In genomic region chr3:94258851-94259250, GRCh38 we compare ENCODE assay signal across 35 cellular contexts.
"Had no signal": no experiment of that assay in that cellular context is flagged by ENCODE, and none has a peak within 500 bp of the region (broad histone marks: within the 10 kb centered on the region; RNA-seq: fewer than 3 reads in every experiment).

No MANE protein-coding gene starts in this region.

- H3K27ac Mint-ChIP-seq: activated B cell treated with CpG ODN at 0.5 μM for 24 hours; activated CD4-positive, alpha-beta memory T cell treated with anti-CD3 and anti-CD28 coated beads for 36 hours; activated CD4-positive, alpha-beta T cell treated with anti-CD3 and anti-CD28 coated beads, Interleukin-2, amount 10 ng/mL, durations not matched to agents 24 days and 14 days; activated CD8-positive, alpha-beta memory T cell treated with anti-CD3 and anti-CD28 coated beads, Interleukin-2, amount 10 ng/mL, durations not matched to agents 7 days and 5 days; activated CD8-positive, alpha-beta T cell treated with anti-CD3 and anti-CD28 coated beads, Interleukin-2, amount 10 ng/mL, durations not matched to agents 7 days and 5 days; activated naive CD4-positive, alpha-beta T cell treated with anti-CD3 and anti-CD28 coated beads for 36 hours; activated naive CD4-positive, alpha-beta T cell treated with anti-CD3 and anti-CD28 coated beads, Interleukin-2, amount 50 U/mL, for 24 hours; activated naive CD8-positive, alpha-beta T cell treated with anti-CD3 and anti-CD28 coated beads for 36 hours; activated naive CD8-positive, alpha-beta T cell treated with anti-CD3 and anti-CD28 coated beads, Interleukin-2, amount 50 U/mL, for 24 hours; activated T-helper 1 cell treated with anti-CD3 and anti-CD28 coated beads, Interleukin-12 subunit alpha, Interleukin-12 subunit beta, Interleukin-2, Interleukin-4 antibody, amounts not matched to agents 30 ng/mL and 10 ng/mL and 1 ng/mL, durations not matched to agents 14 hours and 24 hours and 36 hours; activated T-helper 2 cell treated with anti-CD3 and anti-CD28 coated beads, Interferon-gamma antibody, Interleukin-2, Interleukin-4, amounts not matched to agents 10 μg/mL and 5 μg/mL and 100 μg/mL, durations not matched to agents 14 hours and 24 hours and 36 hours; T-helper 17 cell; T-helper 2 cell treated with Interferon-gamma antibody and Interleukin-4, amounts not matched to agents 5 μg/mL and 100 μg/mL, for 36 hours had no signal

- H3K9me3 Mint-ChIP-seq: activated B cell treated with CpG ODN at 0.5 μM for 24 hours; activated CD4-positive, alpha-beta memory T cell treated with anti-CD3 and anti-CD28 coated beads for 36 hours; activated CD4-positive, alpha-beta T cell treated with anti-CD3 and anti-CD28 coated beads, Interleukin-2, amount 10 ng/mL, durations not matched to agents 24 days and 14 days; activated naive CD4-positive, alpha-beta T cell treated with anti-CD3 and anti-CD28 coated beads for 36 hours; activated naive CD4-positive, alpha-beta T cell treated with anti-CD3 and anti-CD28 coated beads, Interleukin-2, amount 50 U/mL, for 24 hours; activated naive CD8-positive, alpha-beta T cell treated with anti-CD3 and anti-CD28 coated beads for 36 hours; activated naive CD8-positive, alpha-beta T cell treated with anti-CD3 and anti-CD28 coated beads, Interleukin-2, amount 50 U/mL, for 24 hours; activated T-helper 1 cell treated with anti-CD3 and anti-CD28 coated beads, Interleukin-12 subunit alpha, Interleukin-12 subunit beta, Interleukin-2, Interleukin-4 antibody, amounts not matched to agents 30 ng/mL and 10 ng/mL and 1 ng/mL, durations not matched to agents 14 hours and 24 hours and 36 hours; activated T-helper 2 cell treated with anti-CD3 and anti-CD28 coated beads, Interferon-gamma antibody, Interleukin-2, Interleukin-4, amounts not matched to agents 10 μg/mL and 5 μg/mL and 100 μg/mL, durations not matched to agents 14 hours and 24 hours and 36 hours; T-helper 2 cell treated with Interferon-gamma antibody and Interleukin-4, amounts not matched to agents 5 μg/mL and 100 μg/mL, for 36 hours had no signal

- DNase-seq: activated B cell treated with CpG ODN at 0.5 μM for 24 hours; activated CD4-positive, alpha-beta memory T cell treated with anti-CD3 and anti-CD28 coated beads for 36 hours; activated CD4-positive, alpha-beta T cell treated with anti-CD3 and anti-CD28 coated beads, Interleukin-2, amount 10 ng/mL, durations not matched to agents 24 days and 14 days; activated CD8-positive, alpha-beta memory T cell treated with anti-CD3 and anti-CD28 coated beads, Interleukin-2, amount 10 ng/mL, durations not matched to agents 7 days and 5 days; activated CD8-positive, alpha-beta memory T cell treated with anti-CD3 and anti-CD28 coated beads, Interleukin-2, amount 50 U/mL, for 4 hours; activated CD8-positive, alpha-beta T cell treated with anti-CD3 and anti-CD28 coated beads, Interleukin-2, amount 10 ng/mL, durations not matched to agents 7 days and 5 days; activated effector memory CD4-positive, alpha-beta T cell treated with anti-CD3 and anti-CD28 coated beads, Interleukin-2, amount 50 U/mL, for 16 hours; activated naive CD4-positive, alpha-beta T cell treated with anti-CD3 and anti-CD28 coated beads for 36 hours; activated naive CD8-positive, alpha-beta T cell treated with anti-CD3 and anti-CD28 coated beads for 36 hours; activated naive CD8-positive, alpha-beta T cell treated with anti-CD3 and anti-CD28 coated beads, Interleukin-2, amount 50 U/mL, for 24 hours; activated T-cell treated with anti-CD3 and anti-CD28 coated beads, Interleukin-2, amount 50 U/mL, for 1 hour; activated T-cell treated with anti-CD3 and anti-CD28 coated beads, Interleukin-2, amount 50 U/mL, for 48 hours; adrenal gland; amygdala; aorta; body of pancreas; central memory CD4-positive, alpha-beta T cell; cerebellar nuclear complex; colonic mucosa; effector CD8-positive, alpha-beta T cell; erythroblast; foreskin melanocyte; heart right ventricle; T-helper 1 cell; T-helper 17 cell; T1000; WERI-Rb-1 had no signal

- H3K36me3 Mint-ChIP-seq: activated CD4-positive, alpha-beta memory T cell treated with anti-CD3 and anti-CD28 coated beads for 36 hours; activated CD8-positive, alpha-beta memory T cell treated with anti-CD3 and anti-CD28 coated beads, Interleukin-2, amount 10 ng/mL, durations not matched to agents 7 days and 5 days; activated naive CD4-positive, alpha-beta T cell treated with anti-CD3 and anti-CD28 coated beads, Interleukin-2, amount 50 U/mL, for 24 hours; activated naive CD8-positive, alpha-beta T cell treated with anti-CD3 and anti-CD28 coated beads for 36 hours had no signal

- ATAC-seq: activated CD4-positive, CD25-positive, alpha-beta regulatory T cell treated with anti-CD3 and anti-CD28 coated beads, Interleukin-2, amount 50 U/mL, for 24 hours; activated CD8-positive, alpha-beta memory T cell treated with anti-CD3 and anti-CD28 coated beads, Interleukin-2, amount 10 ng/mL, durations not matched to agents 7 days and 5 days; activated CD8-positive, alpha-beta T cell treated with anti-CD3 and anti-CD28 coated beads, Interleukin-2, amount 10 ng/mL, durations not matched to agents 7 days and 5 days; activated naive CD8-positive, alpha-beta T cell treated with anti-CD3 and anti-CD28 coated beads, Interleukin-2, amount 50 U/mL, for 24 hours; body of pancreas; gastroesophageal sphincter; heart right ventricle; T-helper 17 cell had no signal

- H3K9me3 ChIP-seq: adrenal gland, body of pancreas, colonic mucosa, esophagus muscularis mucosa, gastroesophageal sphincter, heart right ventricle had no signal

- H3K4me3 ChIP-seq: adrenal gland, body of pancreas, cardiac muscle cell, colonic mucosa, esophagus muscularis mucosa, gastroesophageal sphincter, heart right ventricle had no signal

- H3K4me1 Mint-ChIP-seq: activated B cell treated with CpG ODN at 0.5 μM for 24 hours; activated CD4-positive, alpha-beta T cell treated with anti-CD3 and anti-CD28 coated beads, Interleukin-2, amount 10 ng/mL, durations not matched to agents 24 days and 14 days; activated CD8-positive, alpha-beta memory T cell treated with anti-CD3 and anti-CD28 coated beads, Interleukin-2, amount 10 ng/mL, durations not matched to agents 7 days and 5 days; activated naive CD4-positive, alpha-beta T cell treated with anti-CD3 and anti-CD28 coated beads, Interleukin-2, amount 50 U/mL, for 24 hours; activated naive CD8-positive, alpha-beta T cell treated with anti-CD3 and anti-CD28 coated beads for 36 hours; activated naive CD8-positive, alpha-beta T cell treated with anti-CD3 and anti-CD28 coated beads, Interleukin-2, amount 50 U/mL, for 24 hours; T-helper 17 cell had no signal

- H3K27me3 Mint-ChIP-seq: activated B cell treated with CpG ODN at 0.5 μM for 24 hours; activated CD4-positive, alpha-beta memory T cell treated with anti-CD3 and anti-CD28 coated beads for 36 hours; activated CD4-positive, alpha-beta T cell treated with anti-CD3 and anti-CD28 coated beads, Interleukin-2, amount 10 ng/mL, durations not matched to agents 24 days and 14 days; activated naive CD4-positive, alpha-beta T cell treated with anti-CD3 and anti-CD28 coated beads, Interleukin-2, amount 50 U/mL, for 24 hours; activated naive CD8-positive, alpha-beta T cell treated with anti-CD3 and anti-CD28 coated beads for 36 hours had no signal

- H3K27ac ChIP-seq: adrenal gland, body of pancreas, cardiac muscle cell, colonic mucosa, esophagus muscularis mucosa, gastroesophageal sphincter, heart right ventricle, WERI-Rb-1 had no signal

- H3K36me3 ChIP-seq: adrenal gland, cardiac muscle cell, colonic mucosa, esophagus muscularis mucosa, gastroesophageal sphincter, heart right ventricle, WERI-Rb-1 had no signal

- H3K4me3 Mint-ChIP-seq: activated B cell treated with CpG ODN at 0.5 μM for 24 hours; activated CD4-positive, alpha-beta memory T cell treated with anti-CD3 and anti-CD28 coated beads for 36 hours; activated CD4-positive, alpha-beta T cell treated with anti-CD3 and anti-CD28 coated beads, Interleukin-2, amount 10 ng/mL, durations not matched to agents 24 days and 14 days; activated CD8-positive, alpha-beta memory T cell treated with anti-CD3 and anti-CD28 coated beads, Interleukin-2, amount 10 ng/mL, durations not matched to agents 7 days and 5 days; activated CD8-positive, alpha-beta T cell treated with anti-CD3 and anti-CD28 coated beads, Interleukin-2, amount 10 ng/mL, durations not matched to agents 7 days and 5 days; activated naive CD4-positive, alpha-beta T cell treated with anti-CD3 and anti-CD28 coated beads for 36 hours; activated naive CD4-positive, alpha-beta T cell treated with anti-CD3 and anti-CD28 coated beads, Interleukin-2, amount 50 U/mL, for 24 hours; activated naive CD8-positive, alpha-beta T cell treated with anti-CD3 and anti-CD28 coated beads for 36 hours; activated naive CD8-positive, alpha-beta T cell treated with anti-CD3 and anti-CD28 coated beads, Interleukin-2, amount 50 U/mL, for 24 hours; activated T-helper 1 cell treated with anti-CD3 and anti-CD28 coated beads, Interleukin-12 subunit alpha, Interleukin-12 subunit beta, Interleukin-2, Interleukin-4 antibody, amounts not matched to agents 30 ng/mL and 10 ng/mL and 1 ng/mL, durations not matched to agents 14 hours and 24 hours and 36 hours; T-helper 17 cell; T-helper 2 cell treated with Interferon-gamma antibody and Interleukin-4, amounts not matched to agents 5 μg/mL and 100 μg/mL, for 36 hours had no signal

- H3K4me1 ChIP-seq: adrenal gland, body of pancreas, colonic mucosa, esophagus muscularis mucosa, gastroesophageal sphincter, heart right ventricle had no signal

- H3K27me3 ChIP-seq: adrenal gland, body of pancreas, cardiac muscle cell, colonic mucosa, esophagus muscularis mucosa, gastroesophageal sphincter, heart right ventricle had no signal
